In the genomic region with DNA sequence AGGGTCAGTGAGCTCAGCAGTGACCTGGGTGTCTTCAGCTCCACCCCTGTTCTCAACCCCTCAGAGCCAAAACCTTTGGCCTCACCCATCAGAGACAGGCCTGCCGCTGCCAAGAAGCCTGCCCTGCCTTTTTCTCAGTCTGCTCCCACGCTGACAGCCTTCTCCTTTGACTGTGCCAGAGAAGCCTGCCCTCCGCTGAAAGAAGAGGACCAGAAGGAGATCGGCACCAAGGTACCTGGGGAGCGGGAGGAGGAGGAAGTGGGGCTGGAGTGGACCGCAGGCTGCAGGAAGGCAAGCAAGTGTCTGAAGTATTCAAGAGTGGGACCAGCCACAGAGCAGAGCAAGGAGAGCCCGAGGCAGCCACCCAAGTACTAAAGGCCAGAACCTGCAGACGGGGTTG, we compare ENCODE assay signal across 13 cellular contexts. TPM values are rescaled to one million over a fixed set of nuclear protein-coding genes. Genes with fewer than 3 reads are reported as not detected.
DNase-seq lines count a peak whose midpoint lies in the region; ATAC-seq, FAIRE-seq and TF ChIP-seq lines count a peak whose summit lies in the region.
"Had no signal": no experiment of that assay in that cellular context is flagged by ENCODE, and none has a peak within 500 bp of the region (broad histone marks: within the 10 kb centered on the region; RNA-seq: fewer than 3 reads in every experiment).

No MANE protein-coding gene starts in this region.

- H3K27ac Mint-ChIP-seq in IgD-negative memory B cell (peak overlapping the region; percentile 38 to 98 (median 91)), glutamatergic neuron (ENCODE audit: unreplicated experiment) (no peak overlapping the region)
- H3K27ac Mint-ChIP-seq in activated naive CD8-positive, alpha-beta T cell treated with anti-CD3 and anti-CD28 coated beads, Interleukin-2, amount 50 U/mL, for 24 hours: peak overlapping the region; percentile 87
- H3K27ac Mint-ChIP-seq: nephron progenitor cell had no signal

- peak overlapping the region; percentile 81 for H3K27ac ChIP-seq in BLaER1
- no peak overlapping the region for H3K27ac ChIP-seq in osteoblast (ENCODE audit: low read depth, low read length)
- H3K27ac ChIP-seq: C4-2B had no signal

- H3K4me3 Mint-ChIP-seq in IgD-negative memory B cell (peak overlapping the region; percentile 40 to 90 (median 68)), glutamatergic neuron (ENCODE audit: unreplicated experiment) (no peak overlapping the region)
- H3K4me3 Mint-ChIP-seq in activated naive CD8-positive, alpha-beta T cell treated with anti-CD3 and anti-CD28 coated beads, Interleukin-2, amount 50 U/mL, for 24 hours: peak overlapping the region; percentile 74
- H3K4me3 Mint-ChIP-seq: nephron progenitor cell had no signal

- H4K20me1 ChIP-seq in BLaER1: peaks cover 4% of the 10 kb centered on the region; the same call in 1 of the 2 replicates
- no peaks in the 10 kb centered on the region for H4K20me1 ChIP-seq in osteoblast (ENCODE audit: insufficient read depth, low read length)

- H3K9me3 ChIP-seq in BLaER1 (no peaks in the 10 kb centered on the region), osteoblast (ENCODE audit: low read depth, low read length) (no peaks in the 10 kb centered on the region)

- H2AFZ ChIP-seq in osteoblast (ENCODE audit: low read length): no peak overlapping the region

- H3K36me3 ChIP-seq in BLaER1: no peaks in the 10 kb centered on the region
- no peaks in the 10 kb centered on the region for H3K36me3 ChIP-seq in osteoblast (ENCODE audit: insufficient read depth, low read length)

- H3K9ac ChIP-seq in BLaER1: peak overlapping the region; percentile 59

- no peak for DNase-seq in activated naive CD8-positive, alpha-beta T cell treated with anti-CD3 and anti-CD28 coated beads, Interleukin-2, amount 50 U/mL, for 24 hours
- no peak for DNase-seq in osteoblast (ENCODE audit: insufficient read length, low spot score, missing footprints)
- DNase-seq in COR-L47 (lab: John Stamatoyannopoulos, UW): no peak
- no peak for DNase-seq in frontal cortex (ENCODE audit: low spot score in 2 of 2)
- no peak for DNase-seq in glutamatergic neuron
- DNase-seq: nephron progenitor cell had no signal

- no peaks in the 10 kb centered on the region for H3K36me3 Mint-ChIP-seq in IgD-negative memory B cell
- no peaks in the 10 kb centered on the region for H3K36me3 Mint-ChIP-seq in activated naive CD8-positive, alpha-beta T cell treated with anti-CD3 and anti-CD28 coated beads, Interleukin-2, amount 50 U/mL, for 24 hours (ENCODE audit: low read depth)
- no peaks in the 10 kb centered on the region for H3K36me3 Mint-ChIP-seq in glutamatergic neuron (ENCODE audit: unreplicated experiment)

- H3K27me3 Mint-ChIP-seq in IgD-negative memory B cell (no peaks in the 10 kb centered on the region), glutamatergic neuron (ENCODE audit: unreplicated experiment) (peaks cover 7% of the 10 kb centered on the region)
- no peaks in the 10 kb centered on the region for H3K27me3 Mint-ChIP-seq in activated naive CD8-positive, alpha-beta T cell treated with anti-CD3 and anti-CD28 coated beads, Interleukin-2, amount 50 U/mL, for 24 hours

- H3K4me1 Mint-ChIP-seq in IgD-negative memory B cell: peaks cover 25 to 34% (median 26%) of the 10 kb centered on the region in 3 donors
- H3K4me1 Mint-ChIP-seq in activated naive CD8-positive, alpha-beta T cell treated with anti-CD3 and anti-CD28 coated beads, Interleukin-2, amount 50 U/mL, for 24 hours: peaks cover 83% of the 10 kb centered on the region
- H3K4me1 Mint-ChIP-seq in glutamatergic neuron (ENCODE audit: low read depth, unreplicated experiment): no peaks in the 10 kb centered on the region

- H3K79me2 ChIP-seq in osteoblast (ENCODE audit: insufficient read depth, low read length): no peaks in the 10 kb centered on the region

- H3K4me3 ChIP-seq in BLaER1 (peak overlapping the region; percentile 45; the same call in 1 of the 2 replicates), osteoblast (ENCODE audit: insufficient read depth, low read length) (no peak overlapping the region)

- H3K27me3 ChIP-seq in BLaER1 (no peaks in the 10 kb centered on the region), osteoblast (ENCODE audit: insufficient read depth, low read length) (no peaks in the 10 kb centered on the region)

- H3K4me1 ChIP-seq in BLaER1 (peaks cover 80% of the 10 kb centered on the region), osteoblast (ENCODE audit: insufficient read depth, low read length) (peaks cover 32% of the 10 kb centered on the region)

- peak overlapping the region; percentile 96 for H3K4me2 ChIP-seq in BLaER1
- peak overlapping the region; percentile 49 for H3K4me2 ChIP-seq in osteoblast (ENCODE audit: insufficient read depth, low read length)

- ATAC-seq in activated naive CD8-positive, alpha-beta T cell treated with anti-CD3 and anti-CD28 coated beads, Interleukin-2, amount 50 U/mL, for 24 hours: peak; percentile 1
- no peak for ATAC-seq in HG02840 (IDR thresholded peaks at IDR 0.05; ENCODE audit: low FRiP score, unreplicated experiment)

- TF ChIP-seq CTCF in osteoblast (IDR thresholded peaks at IDR 0.05; ENCODE audit: extremely low read depth, low read depth, low read length) (no peak), glutamatergic neuron (IDR thresholded peaks at IDR 0.05; ENCODE audit: partially characterized antibody, unreplicated experiment) (no peak)

- FAIRE-seq in frontal cortex (lab: Jason Lieb, UNC): no peak

- no peaks in the 10 kb centered on the region for H3K9me3 Mint-ChIP-seq in IgD-negative memory B cell
- H3K9me3 Mint-ChIP-seq in activated naive CD8-positive, alpha-beta T cell treated with anti-CD3 and anti-CD28 coated beads, Interleukin-2, amount 50 U/mL, for 24 hours: no peaks in the 10 kb centered on the region
- H3K9me3 Mint-ChIP-seq in glutamatergic neuron (ENCODE audit: unreplicated experiment): peaks cover 15% of the 10 kb centered on the region
- H3K9me3 Mint-ChIP-seq: nephron progenitor cell had no signal

RNA-seq across cellular contexts. Expression of gene TOGARAM2, which starts 33.2 kb away (rescaled TPM):
- 0.28 TPM for polyA plus RNA-seq in IgD-negative memory B cell
- total RNA-seq in osteoblast (under 0.01 and 0.72 TPM in 2 replicates), frontal cortex (under 0.01 TPM), glutamatergic neuron (ENCODE audit: unreplicated experiment) (not detected)
- total RNA-seq: NCI-H460 had no signal

RNA-seq across cellular contexts. Expression of gene PCARE, which starts 60.0 kb away (rescaled TPM):
- polyA plus RNA-seq in IgD-negative memory B cell: not detected
- total RNA-seq in osteoblast (not detected in 2 replicates), frontal cortex (not detected), glutamatergic neuron (ENCODE audit: unreplicated experiment) (0.66 TPM)
- total RNA-seq: dermis microvascular lymphatic vessel endothelial cell, LHCN-M2, NCI-H460 had no signal
